7 cellular contexts compared by ENCODE assay signal in genomic region chrX:154712781-154713391, GRCh38. TPM values are rescaled to one million over a fixed set of nuclear protein-coding genes. Genes with fewer than 3 reads are reported as not detected.
DNase-seq lines count a peak whose midpoint lies in the region; ATAC-seq and TF ChIP-seq lines count a peak whose summit lies in the region.

No MANE protein-coding gene starts in this region.

- in situ Hi-C loops in GM23248 (cut with MboI), result no loop called here

- TF ChIP-seq CTCF in epithelial cell of esophagus (IDR thresholded peaks at IDR 0.05; ENCODE audit: insufficient read depth, low read depth, low read length, missing control alignments), result no peak

- peak overlapping the region; percentile 74 for H3K27ac ChIP-seq in GM23248

- WGBS in GM23248 (ENCODE audit: low coverage in 1 of 2, low lambda C conversion rate in 2 of 2, missing lambda C conversion rate in 2 of 2), 2 experiments, result 0% methylated on average over 2 to 4 of the region's 4 CpGs

- 0 out of 2 replicates have a peak, but pooled peaks cover 7% of the 10 kb centered on the region for H3F3A ChIP-seq in GM23248 (ENCODE audit: insufficient read depth)

- no peak overlapping the region for H3K9ac ChIP-seq in GM23248

- no peaks in the 10 kb centered on the region for H3K9me2 ChIP-seq in GM23248 (ENCODE audit: insufficient read depth)

- no peaks in the 10 kb centered on the region for H3K79me2 ChIP-seq in GM23248 (ENCODE audit: insufficient read depth)

- H4K20me1 ChIP-seq in GM23248 (ENCODE audit: insufficient read depth), result no peaks in the 10 kb centered on the region

- peak; percentile 80 for DNase-seq in GM23248
- peak; percentile 94 for DNase-seq in M059J (ENCODE audit: low read depth)
- peak; percentile 75 for DNase-seq in epithelial cell of esophagus (ENCODE audit: low read depth)
- DNase-seq in NCI-H1105 treated with DMSO at 0.1 percent for 48 hours (lab: John Stamatoyannopoulos, UW), result no peak
- DNase-seq in anterior cingulate cortex (lab: John Stamatoyannopoulos, UW), result no peak
- DNase-seq in SK-N-DZ (ENCODE audit: low spot score), result no peak

- H3K4me3 ChIP-seq in GM23248 (no peak overlapping the region), epithelial cell of esophagus (ENCODE audit: low read length) (no peak overlapping the region)

- H2AFZ ChIP-seq in GM23248, result no peak overlapping the region

- no peaks in the 10 kb centered on the region for H3K36me3 ChIP-seq in GM23248 (ENCODE audit: low read depth)

- no peak overlapping the region for H3K4me2 ChIP-seq in GM23248 (ENCODE audit: unreplicated experiment)

- H3K27me3 ChIP-seq in GM23248 (replicated peaks; ENCODE audit: insufficient read depth), result no peaks in the 10 kb centered on the region

- no peaks in the 10 kb centered on the region for H3K9me3 ChIP-seq in GM23248 (ENCODE audit: low read depth)

- peaks cover 10% of the 10 kb centered on the region for H3K4me1 ChIP-seq in GM23248 (ENCODE audit: insufficient read depth)

- peak; percentile 89 for ATAC-seq in GM18520 (IDR thresholded peaks at IDR 0.05; ENCODE audit: unreplicated experiment)

RNA-seq across cellular contexts. Expression of gene GAB3, which starts 38.0 kb away (rescaled TPM):
- 0.25 and 0.76 TPM in 2 replicates for total RNA-seq in GM23248 (2014; rRNA removed; shearing (Covaris generic))
- 0.89 and 1.0 TPM in 2 replicates for polyA plus RNA-seq in GM23248 (2016; fragmentation: Nextera tagmentation; extraction: Ambion mirVana)
- total RNA-seq in M059J (2014; rRNA removed; shearing (Covaris generic)), result 6.0 and 15.6 TPM in 2 replicates
- polyA plus RNA-seq in SK-N-DZ (2014; cell fraction: cytosol; rRNA removed), result 0.16 TPM in 1 of 2 replicates, not detected in the other
- polyA plus RNA-seq in SK-N-DZ (2014; cell fraction: nucleus; rRNA removed), result 0.07 and 0.38 TPM in 2 replicates

RNA-seq across cellular contexts. Expression of gene DKC1, which starts 49.8 kb away (rescaled TPM):
- total RNA-seq in GM23248 (2014; rRNA removed; shearing (Covaris generic)), result 30.0 and 40.1 TPM in 2 replicates
- polyA plus RNA-seq in GM23248 (2016; fragmentation: Nextera tagmentation; extraction: Ambion mirVana), result 41.3 and 42.9 TPM in 2 replicates
- 63.9 and 71.2 TPM in 2 replicates for total RNA-seq in M059J (2014; rRNA removed; shearing (Covaris generic))
- 74.1 and 79.4 TPM in 2 replicates for polyA plus RNA-seq in SK-N-DZ (2014; cell fraction: cytosol; rRNA removed)
- 120 and 130 TPM in 2 replicates for polyA plus RNA-seq in SK-N-DZ (2014; cell fraction: nucleus; rRNA removed)

RNA-seq across cellular contexts. Expression of gene CTAG2, which starts 59.5 kb away (rescaled TPM):
- total RNA-seq in GM23248 (2014; rRNA removed; shearing (Covaris generic)), result not detected in 2 replicates
- polyA plus RNA-seq in GM23248 (2016; fragmentation: Nextera tagmentation; extraction: Ambion mirVana), result not detected in 2 replicates
- 1.1 TPM in 1 of 2 replicates, not detected in the other for total RNA-seq in M059J (2014; rRNA removed; shearing (Covaris generic))
- 0.59 and 1.5 TPM in 2 replicates for polyA plus RNA-seq in SK-N-DZ (2014; cell fraction: cytosol; rRNA removed)
- not detected in 2 replicates for polyA plus RNA-seq in SK-N-DZ (2014; cell fraction: nucleus; rRNA removed)

Comparison
In these comparisons a context has a peak if more than half of its experiments do, and no peak if none do; other contexts are left out.
1. DNase-seq: peak in GM23248 (single experiment), M059J (single experiment) and epithelial cell of esophagus (single experiment); none in NCI-H1105 treated with DMSO at 0.1 percent for 48 hours (single experiment), anterior cingulate cortex (0 of 58) and SK-N-DZ (single experiment).